19 cellular contexts compared by ENCODE assay signal in genomic region chr2:38925982-38926381, GRCh38. TPM values are rescaled to one million over a fixed set of nuclear protein-coding genes. Genes with fewer than 3 reads are reported as not detected.
DNase-seq lines count a peak whose midpoint lies in the region; ATAC-seq, FAIRE-seq and TF ChIP-seq lines count a peak whose summit lies in the region.
"Had no signal": no experiment of that assay in that cellular context is flagged by ENCODE, and none has a peak within 500 bp of the region (broad histone marks: within the 10 kb centered on the region; RNA-seq: fewer than 3 reads in every experiment).

No MANE protein-coding gene starts in this region.

- CTCF ChIA-PET in H1 (lab: Charles Lee; ENCODE audit: partially characterized antibody): interaction anchor here (0.7 to 1.4 kb wide), 3 partner anchors 10 to 22 kb away, joined by 4 to 7 read pairs (median 5); no protein-coding TSS in a partner anchor

- H2BK120ac ChIP-seq in H1 (replicated peaks; ENCODE audit: low read depth, low read length) (no peak overlapping the region), mesenchymal stem cell (ENCODE audit: low read depth, low read length) (no peak overlapping the region)

- no peak overlapping the region for H3K27ac ChIP-seq in H1 (ENCODE audit: low read depth, low read length)
- H3K27ac ChIP-seq in mesenchymal stem cell (ENCODE audit: low read length, poor library complexity, severe bottlenecking): no peak overlapping the region
- H3K27ac ChIP-seq: BLaER1 had no signal

- H3K9me3 ChIP-seq in H1 (ENCODE audit: insufficient read depth in 2 of 2, low read depth in 1 of 2, low read length in 1 of 2) (no peaks in the 10 kb centered on the region), mesenchymal stem cell (ENCODE audit: control insufficient read depth, low read length) (no peaks in the 10 kb centered on the region)
- H3K9me3 ChIP-seq: BLaER1 had no signal

- H3K79me1 ChIP-seq in H1 (ENCODE audit: low read depth, low read length) (no peaks in the 10 kb centered on the region), mesenchymal stem cell (replicated peaks; ENCODE audit: low read length, poor library complexity, severe bottlenecking) (no peaks in the 10 kb centered on the region)

- H3K36me3 ChIP-seq in H1 (ENCODE audit: control insufficient read depth in 2 of 4, insufficient read depth in 4 of 4, low read length in 3 of 4): no peaks in the 10 kb centered on the region
- H3K36me3 ChIP-seq in mesenchymal stem cell (ENCODE audit: control insufficient read depth in 1 of 2, insufficient read depth in 2 of 2, low read depth in 1 of 2, low read length in 2 of 2): no peaks in the 10 kb centered on the region
- H3K36me3 ChIP-seq: BLaER1 had no signal

- H3K4me1 ChIP-seq in H1 (replicated peaks in 1 of 4; ENCODE audit: control insufficient read depth in 3 of 4, insufficient read depth in 4 of 4, low read length in 3 of 4): no peaks in the 10 kb centered on the region
- H3K4me1 ChIP-seq in mesenchymal stem cell (ENCODE audit: control insufficient read depth, insufficient read depth, low read depth, low read length): no peaks in the 10 kb centered on the region
- H3K4me1 ChIP-seq: BLaER1 had no signal

- H4K91ac ChIP-seq in H1 (replicated peaks; ENCODE audit: insufficient read length, low read length) (no peak overlapping the region), mesenchymal stem cell (ENCODE audit: low read length) (no peak overlapping the region)

- 80% methylated on average over 9 of the region's 9 CpGs; no CpG with 5 or more reads in 1 of the 2 experiments for WGBS in H1 (ENCODE audit: extremely low coverage in 1 of 2, insufficient coverage in 1 of 2, insufficient read length in 1 of 2, insufficient replicate concordance in 2 of 2, low coverage in 1 of 2, low lambda C conversion rate in 2 of 2, missing lambda C conversion rate in 1 of 2), 2 experiments
- 70% methylated on average over 9 of the region's 9 CpGs for WGBS in mesenchymal stem cell

- no peaks in the 10 kb centered on the region for H4K20me1 ChIP-seq in H1 (replicated peaks in 1 of 2; ENCODE audit: control insufficient read depth in 1 of 2, insufficient read depth in 2 of 2, low read length in 2 of 2)
- H4K20me1 ChIP-seq: BLaER1 had no signal

- no peaks in the 10 kb centered on the region for H3K23me2 ChIP-seq in H1 (ENCODE audit: low read depth, low read length)

- TF ChIP-seq EP300 in H1 (IDR thresholded peaks at IDR 0.05; ENCODE audit: borderline replicate concordance in 1 of 2, low read depth in 2 of 2, low read length in 2 of 2): no peak

- H4K8ac ChIP-seq in H1 (ENCODE audit: extremely low read depth, insufficient read depth, low read length) (no peak overlapping the region), mesenchymal stem cell (ENCODE audit: low read length) (no peak overlapping the region)

- H3K23ac ChIP-seq in H1 (ENCODE audit: insufficient read length): no peak overlapping the region
- no peak overlapping the region for H3K23ac ChIP-seq in mesenchymal stem cell (ENCODE audit: low read length in 2 of 2)

- ATAC-seq in Right ventricle myocardium inferior (no peak), left ventricle myocardium superior (no peak), GM21717 (IDR thresholded peaks at IDR 0.05; ENCODE audit: unreplicated experiment) (no peak)
- ATAC-seq: Panc1 had no signal

- H2BK15ac ChIP-seq in H1 (ENCODE audit: low read length) (no peak overlapping the region), mesenchymal stem cell (ENCODE audit: low read depth, poor library complexity, severe bottlenecking) (no peak overlapping the region)

- intact Hi-C loops in Right ventricle myocardium inferior (cut with DNase I): no loop called here
- intact Hi-C loops in left ventricle myocardium superior (cut with micrococcal nuclease): no loop called here

- no peak overlapping the region for H3K4me3 ChIP-seq in H1 (ENCODE audit: extremely low read depth in 1 of 4, insufficient read depth in 2 of 4, low read depth in 3 of 4, low read length in 4 of 4)
- H3K4me3 ChIP-seq in mesenchymal stem cell (ENCODE audit: insufficient read depth in 1 of 2, low read depth in 1 of 2, low read length in 2 of 2): no peak overlapping the region
- H3K4me3 ChIP-seq: BLaER1 had no signal

- no peak overlapping the region for H2BK5ac ChIP-seq in H1 (ENCODE audit: low read depth, low read length)
- H2BK5ac ChIP-seq in mesenchymal stem cell (ENCODE audit: low read depth, low read length, poor library complexity, severe bottlenecking): no peak overlapping the region

- H3K4me2 ChIP-seq in H1 (ENCODE audit: insufficient read depth in 1 of 2, low read depth in 2 of 2, low read length in 2 of 2) (no peak overlapping the region), mesenchymal stem cell (ENCODE audit: low read length, poor library complexity, severe bottlenecking) (no peak overlapping the region)
- H3K4me2 ChIP-seq: BLaER1 had no signal

- H3K56ac ChIP-seq in H1 (replicated peaks; ENCODE audit: insufficient read length, low read depth, low read length): no peak overlapping the region

- no peak overlapping the region for H3K9ac ChIP-seq in H1 (replicated peaks in 1 of 4; ENCODE audit: extremely low read depth in 1 of 4, low read depth in 3 of 4, low read length in 3 of 4)
- H3K9ac ChIP-seq in mesenchymal stem cell (ENCODE audit: low read length): no peak overlapping the region
- H3K9ac ChIP-seq: BLaER1 had no signal

- H2BK12ac ChIP-seq in H1 (ENCODE audit: low read depth, low read length) (no peak overlapping the region), mesenchymal stem cell (ENCODE audit: low read length in 2 of 2) (no peak overlapping the region)

- FAIRE-seq in H1 (lab: Jason Lieb, UNC): no peak
- FAIRE-seq: H54 had no signal

- POLR2A ChIA-PET in H1 (lab: Charles Lee; ENCODE audit: partially characterized antibody): no interaction called here

- peak; percentile 42 to 59; a peak in 3 of 4 replicates for TF ChIP-seq RAD21 in H1 (IDR thresholded peaks at IDR 0.05 in 1 of 2, conservative IDR thresholded peaks at IDR 0.05 in 1 of 2; ENCODE audit: low read depth in 2 of 2, low read length in 2 of 2)

- no peak overlapping the region for H2BK20ac ChIP-seq in H1 (ENCODE audit: low read length)

- peak; percentile 67 for DNase-seq in Right ventricle myocardium inferior (ENCODE audit: missing footprints)
- no peak for DNase-seq in left ventricle myocardium superior
- DNase-seq in H1 (ENCODE audit: low read depth in 1 of 2, low spot score in 2 of 2): peak in 1 of 2 experiments; percentile 55
- peak; percentile 72 for DNase-seq in islet precursor cell
- no peak for DNase-seq in DMS79 treated with DMSO at 0.1 percent for 48 hours (lab: John Stamatoyannopoulos, UW)
- no peak for DNase-seq in activated CD4-positive, alpha-beta T cell treated with anti-CD3 and anti-CD28 coated beads for 4 hours
- no peak for DNase-seq in mesenchymal stem cell
- DNase-seq: 8988T; CD8-positive, alpha-beta memory T cell; NCI-H1092; NCI-H2107; NCI-H226; NCI-H526 treated with DMSO at 0.1 percent for 48 hours; SHP77 had no signal

- no peak for TF ChIP-seq POLR2A in H1 (IDR thresholded peaks at IDR 0.05; ENCODE audit: control extremely low read depth in 1 of 2, low read depth in 2 of 2, low read length in 2 of 2)

- no peaks in the 10 kb centered on the region; a peak in 1 of 7 replicates for H3K27me3 ChIP-seq in H1 (replicated peaks in 1 of 4; ENCODE audit: control insufficient read depth in 3 of 4, extremely low read depth in 1 of 4, insufficient read depth in 3 of 4, low read length in 3 of 4)
- no peaks in the 10 kb centered on the region for H3K27me3 ChIP-seq in mesenchymal stem cell (ENCODE audit: control insufficient read depth in 1 of 2, insufficient read depth in 1 of 2, low read length in 2 of 2)
- H3K27me3 ChIP-seq: BLaER1 had no signal

- H4K5ac ChIP-seq in H1 (ENCODE audit: insufficient read length, low read depth, low read length): no peak overlapping the region

- H2AFZ ChIP-seq in H1 (ENCODE audit: low read length): peak overlapping the region; percentile 54; the same call in 1 of the 2 replicates
- H2AFZ ChIP-seq in mesenchymal stem cell (ENCODE audit: low read depth, low read length): no peak overlapping the region

- H3K4ac ChIP-seq in H1 (replicated peaks; ENCODE audit: insufficient read length, low read depth, low read length) (no peak overlapping the region), mesenchymal stem cell (ENCODE audit: low read depth in 1 of 2, low read length in 2 of 2) (no peak overlapping the region)

- no peak overlapping the region for H2AK5ac ChIP-seq in H1 (ENCODE audit: low read depth, low read length)
- no peak overlapping the region for H2AK5ac ChIP-seq in mesenchymal stem cell (ENCODE audit: low read length, severe bottlenecking)

- TF ChIP-seq CTCF in H1 (IDR thresholded peaks at IDR 0.05; ENCODE audit: control extremely low read depth in 1 of 3, insufficient read depth in 1 of 3, low read depth in 1 of 3, low read length in 3 of 3): peak; percentile 28 to 38 (median 32)

- no peaks in the 10 kb centered on the region for H3K79me2 ChIP-seq in H1 (ENCODE audit: control insufficient read depth in 1 of 2, insufficient read depth in 2 of 2, low read length in 2 of 2)

- H3K14ac ChIP-seq in H1 (ENCODE audit: insufficient read length) (no peak overlapping the region), mesenchymal stem cell (ENCODE audit: low read length in 2 of 2) (no peak overlapping the region)

- no peak overlapping the region for H3K18ac ChIP-seq in H1 (ENCODE audit: extremely low read depth, low read length)
- H3K18ac ChIP-seq in mesenchymal stem cell (ENCODE audit: low read depth in 1 of 2, low read length in 2 of 2): no peak overlapping the region

RNA-seq across cellular contexts. Expression of gene ARHGEF33, which starts 36.3 kb away (rescaled TPM):
- total RNA-seq in Right ventricle myocardium inferior (0.62 TPM), left ventricle myocardium superior (0.10 TPM)
- 0.57 and 0.95 TPM in 2 replicates for total RNA-seq in H1 (2021; fragmentation: NEBNext Ultra II Directional; extraction: Animal tissue kit (Norgen Biotek cat#: 25700))
- polyA plus RNA-seq in H1 (2011; rRNA removed): 0.08 and 0.09 TPM in 2 replicates
- 0.16 TPM for polyA plus RNA-seq in H1 (2011; cell fraction: cytosol; rRNA removed)
- polyA plus RNA-seq in H1 (2011; cell fraction: nucleus; rRNA removed): 0.23 TPM
- 0.12 to 0.70 TPM (median 0.58 TPM) in 4 replicates for polyA plus RNA-seq in H1 (2012, experiment 1 of 2)
- polyA plus RNA-seq in H1 (2012, experiment 2 of 2): not detected
- polyA plus RNA-seq in H1 (2013, experiment 1 of 2): 0.22 TPM
- polyA plus RNA-seq in H1 (2013, experiment 2 of 2): 0.28 TPM
- polyA minus RNA-seq in H1 (2011; rRNA and poly(A)+ RNA removed): 0.06 and 0.24 TPM in 2 replicates
- not detected for polyA minus RNA-seq in H1 (2011; cell fraction: cytosol; rRNA and poly(A)+ RNA removed)
- polyA minus RNA-seq in H1 (2011; cell fraction: nucleus; rRNA and poly(A)+ RNA removed): 1.00 TPM
- 0.32 TPM for polyA plus RNA-seq in mesenchymal stem cell (2013, experiment 1 of 2)
- polyA plus RNA-seq in mesenchymal stem cell (2013, experiment 2 of 2): 0.44 TPM
- total RNA-seq: Daoy had no signal
- polyA plus RNA-seq: CD8-positive, alpha-beta memory T cell had no signal

RNA-seq across cellular contexts. Expression of gene MORN2, which starts 50.2 kb away (rescaled TPM):
- 21.4 TPM for total RNA-seq in Right ventricle myocardium inferior
- total RNA-seq in left ventricle myocardium superior: 20.4 TPM
- total RNA-seq in H1 (2021; fragmentation: NEBNext Ultra II Directional; extraction: Animal tissue kit (Norgen Biotek cat#: 25700)): 9.7 and 11.3 TPM in 2 replicates
- polyA plus RNA-seq in H1 (2011; rRNA removed): 4.4 and 7.2 TPM in 2 replicates
- polyA plus RNA-seq in H1 (2011; cell fraction: cytosol; rRNA removed): 9.4 TPM
- polyA plus RNA-seq in H1 (2011; cell fraction: nucleus; rRNA removed): 1.4 TPM
- polyA plus RNA-seq in H1 (2012, experiment 1 of 2): 7.9 to 19.9 TPM (median 12.8 TPM) in 4 replicates
- polyA plus RNA-seq in H1 (2012, experiment 2 of 2): 14.9 TPM
- 15.2 TPM for polyA plus RNA-seq in H1 (2013, experiment 1 of 2)
- polyA plus RNA-seq in H1 (2013, experiment 2 of 2): 15.9 TPM
- polyA minus RNA-seq in H1 (2011; rRNA and poly(A)+ RNA removed): 0.63 and 2.0 TPM in 2 replicates
- polyA minus RNA-seq in H1 (2011; cell fraction: cytosol; rRNA and poly(A)+ RNA removed): 2.0 TPM
- polyA minus RNA-seq in H1 (2011; cell fraction: nucleus; rRNA and poly(A)+ RNA removed): 2.1 TPM
- 37.1 TPM for polyA plus RNA-seq in mesenchymal stem cell (2013, experiment 1 of 2)
- polyA plus RNA-seq in mesenchymal stem cell (2013, experiment 2 of 2): 38.3 TPM

RNA-seq across cellular contexts. Expression of gene DHX57, which starts 50.2 kb away (rescaled TPM):
- 7.8 TPM for total RNA-seq in Right ventricle myocardium inferior
- total RNA-seq in left ventricle myocardium superior: 8.9 TPM
- total RNA-seq in H1 (2021; fragmentation: NEBNext Ultra II Directional; extraction: Animal tissue kit (Norgen Biotek cat#: 25700)): 32.9 and 34.9 TPM in 2 replicates
- 6.1 and 10.7 TPM in 2 replicates for polyA plus RNA-seq in H1 (2011; rRNA removed)
- polyA plus RNA-seq in H1 (2011; cell fraction: cytosol; rRNA removed): 13.8 TPM
- polyA plus RNA-seq in H1 (2011; cell fraction: nucleus; rRNA removed): 9.3 TPM
- 16.9 to 31.3 TPM (median 21.3 TPM) in 4 replicates for polyA plus RNA-seq in H1 (2012, experiment 1 of 2)
- 1.6 TPM for polyA plus RNA-seq in H1 (2012, experiment 2 of 2)
- polyA plus RNA-seq in H1 (2013, experiment 1 of 2): 17.1 TPM
- polyA plus RNA-seq in H1 (2013, experiment 2 of 2): 15.5 TPM
- polyA minus RNA-seq in H1 (2011; rRNA and poly(A)+ RNA removed): 42.9 and 47.6 TPM in 2 replicates
- polyA minus RNA-seq in H1 (2011; cell fraction: cytosol; rRNA and poly(A)+ RNA removed): 31.3 TPM
- 25.9 TPM for polyA minus RNA-seq in H1 (2011; cell fraction: nucleus; rRNA and poly(A)+ RNA removed)
- polyA plus RNA-seq in mesenchymal stem cell (2013, experiment 1 of 2): 9.4 TPM
- polyA plus RNA-seq in mesenchymal stem cell (2013, experiment 2 of 2): 9.5 TPM

Comparison
In these comparisons a context has a peak if more than half of its experiments do, and no peak if none do; other contexts are left out.
1. DNase-seq: peak in Right ventricle myocardium inferior (single experiment) and islet precursor cell (single experiment); none in left ventricle myocardium superior (single experiment), DMS79 treated with DMSO at 0.1 percent for 48 hours (single experiment), activated CD4-positive, alpha-beta T cell treated with anti-CD3 and anti-CD28 coated beads for 4 hours (0 of 2) and mesenchymal stem cell (single experiment).